ENCODE assay signal across 8 cellular contexts in the genomic region with DNA sequence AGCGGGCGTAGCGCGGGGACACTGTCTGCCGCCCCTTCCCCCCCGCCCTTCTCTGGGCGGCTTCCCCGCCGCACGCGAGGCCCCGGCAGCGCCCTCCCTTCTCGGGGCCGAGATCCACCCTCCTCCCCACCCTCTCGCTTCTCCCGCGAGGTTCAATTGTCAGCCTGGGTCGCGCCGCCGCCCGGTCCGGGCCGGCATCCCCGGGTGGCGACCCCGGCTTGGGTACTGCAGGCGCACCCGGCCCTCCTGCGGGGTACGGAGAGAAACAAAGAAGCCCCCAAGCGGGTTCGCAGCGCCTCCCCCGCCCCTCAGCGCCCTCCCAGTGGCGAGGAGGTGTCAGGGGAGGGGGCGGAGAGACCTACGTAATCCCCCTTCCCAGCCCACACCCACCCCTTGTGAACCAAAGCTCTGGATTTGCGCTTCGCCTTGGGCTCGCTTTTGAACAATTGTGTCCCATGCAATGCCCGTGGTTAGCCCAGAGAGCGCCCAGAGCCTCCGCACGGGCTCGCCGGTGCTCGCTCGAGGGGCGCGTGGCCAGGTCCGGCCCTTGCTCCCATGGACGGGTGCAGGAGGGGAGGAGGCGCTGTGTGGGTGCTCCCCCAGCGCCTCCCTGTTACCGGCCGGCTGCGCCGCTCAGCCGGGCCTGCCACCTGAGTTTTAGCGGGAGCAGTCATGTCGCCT. TPM values are rescaled to one million over a fixed set of nuclear protein-coding genes. Genes with fewer than 3 reads are reported as not detected.
DNase-seq lines count a peak whose midpoint lies in the region; ATAC-seq, FAIRE-seq and TF ChIP-seq lines count a peak whose summit lies in the region.

No MANE protein-coding gene starts in this region.

- H3K27ac Mint-ChIP-seq in CD8-positive, alpha-beta memory T cell: no peak overlapping the region

- POLR2A ChIA-PET in CD8-positive, alpha-beta memory T cell (lab: Charles Lee): no interaction called here
- POLR2A ChIA-PET in OCI-LY7 (lab: Charles Lee): no interaction called here

- H3K4me2 ChIP-seq in OCI-LY7 (ENCODE audit: low read length): no peak overlapping the region

- H3K4me3 ChIP-seq in GM08714 (ENCODE audit: low read length) (peak overlapping the region; percentile 24; the same call in 1 of the 2 replicates), SK-N-MC (peak overlapping the region; percentile 52; the same call in 1 of the 2 replicates), OCI-LY7 (ENCODE audit: low read depth, low read length, poor library complexity, severe bottlenecking) (no peak overlapping the region)
- no peak overlapping the region for H3K4me3 ChIP-seq in CD8-positive, alpha-beta memory T cell (ENCODE audit: low read length)

- H3K9me3 ChIP-seq in SK-N-MC (ENCODE audit: low read depth, low read length) (no peaks in the 10 kb centered on the region), OCI-LY7 (ENCODE audit: low read length) (no peaks in the 10 kb centered on the region; the same call in 1 of the 2 replicates)
- H3K9me3 ChIP-seq in CD8-positive, alpha-beta memory T cell (ENCODE audit: low read length): no peaks in the 10 kb centered on the region

- H3K9ac ChIP-seq in SK-N-MC (ENCODE audit: insufficient read length): no peak overlapping the region

- no peaks in the 10 kb centered on the region for H4K20me1 ChIP-seq in OCI-LY7 (ENCODE audit: insufficient read depth, low read length)

- H3K27me3 ChIP-seq in CD8-positive, alpha-beta memory T cell (ENCODE audit: insufficient read depth, low read length, poor library complexity, severe bottlenecking): peaks cover 26% of the 10 kb centered on the region

- peaks cover 7 to 15% (median 10%) of the 10 kb centered on the region in 3 donors for H3K4me1 Mint-ChIP-seq in CD8-positive, alpha-beta memory T cell

- peaks cover 0 to 1% (median 0%) of the 10 kb centered on the region in 5 donors for H3K9me3 Mint-ChIP-seq in CD8-positive, alpha-beta memory T cell

- H3K9me2 ChIP-seq in OCI-LY7 (ENCODE audit: insufficient read depth, low read length): no peaks in the 10 kb centered on the region

- DNase-seq in SK-N-MC (ENCODE audit: low read depth, low spot score): no peak
- peak; percentile 36 to 47 for DNase-seq in frontal cortex (ENCODE audit: low spot score in 2 of 2)
- DNase-seq in retina: peak; percentile 91
- no peak for DNase-seq in CD8-positive, alpha-beta memory T cell
- DNase-seq in OCI-LY7 (ENCODE audit: low spot score): no peak
- no peak for DNase-seq in stimulated activated CD4-positive, alpha-beta T cell treated with anti-CD3 and anti-CD28 coated beads, Interleukin-15, amount 100 ng/mL, for 24 hours

- H3K4me3 Mint-ChIP-seq in CD8-positive, alpha-beta memory T cell: no peak overlapping the region

- H3K36me3 ChIP-seq in SK-N-MC (ENCODE audit: insufficient read depth, low read length) (no peaks in the 10 kb centered on the region), OCI-LY7 (ENCODE audit: insufficient read depth, low read length) (no peaks in the 10 kb centered on the region)
- no peaks in the 10 kb centered on the region for H3K36me3 ChIP-seq in CD8-positive, alpha-beta memory T cell (ENCODE audit: insufficient read depth, low read length)

- H3K36me3 Mint-ChIP-seq in CD8-positive, alpha-beta memory T cell: no peaks in the 10 kb centered on the region

- H3K79me2 ChIP-seq in OCI-LY7 (ENCODE audit: insufficient read depth, low read depth, low read length): no peaks in the 10 kb centered on the region

- no peak overlapping the region for H2AFZ ChIP-seq in OCI-LY7 (ENCODE audit: low read length)

- ATAC-seq in GM19351 (IDR thresholded peaks at IDR 0.05; ENCODE audit: unreplicated experiment): no peak

- no TSS peak for BruUV-seq in OCI-LY7 (replicated peaks; lab: Mats Ljungman, UMichigan)

- intact Hi-C loops in OCI-LY7 (cut with micrococcal nuclease; ENCODE audit: unreplicated experiment): no loop called here

- H3K27ac ChIP-seq in SK-N-MC (no peak overlapping the region), OCI-LY7 (ENCODE audit: low read depth, low read length, poor library complexity, severe bottlenecking) (no peak overlapping the region)
- H3K27ac ChIP-seq in CD8-positive, alpha-beta memory T cell (ENCODE audit: low read depth, low read length): no peak overlapping the region

- H3K27me3 Mint-ChIP-seq in CD8-positive, alpha-beta memory T cell: peaks cover 52 to 79% of the 10 kb centered on the region in 2 donors

- CTCF ChIA-PET in CD8-positive, alpha-beta memory T cell (lab: Charles Lee): no interaction called here
- CTCF ChIA-PET in OCI-LY7 (lab: Charles Lee; ENCODE audit: unreplicated experiment): no interaction called here

- no peaks in the 10 kb centered on the region for H3K4me1 ChIP-seq in CD8-positive, alpha-beta memory T cell (ENCODE audit: insufficient read depth, low read length)
- H3K4me1 ChIP-seq in OCI-LY7 (ENCODE audit: insufficient read depth, low read length, poor library complexity, severe bottlenecking): peaks cover 80% of the 10 kb centered on the region

- no peak for FAIRE-seq in frontal cortex (lab: Jason Lieb, UNC)

- TF ChIP-seq CTCF in OCI-LY7 (conservative IDR thresholded peaks at IDR 0.05; ENCODE audit: low read length): no peak

RNA-seq across cellular contexts. Expression of gene HECW1, which starts 0.6 kb away (rescaled TPM):
- total RNA-seq in frontal cortex (41.6 TPM), OCI-LY7 (2022) (1.9 and 2.0 TPM in 2 replicates)
- total RNA-seq in CD8-positive, alpha-beta memory T cell: not detected
- not detected for polyA plus RNA-seq in CD8-positive, alpha-beta memory T cell
- 2.0 TPM in 2 replicates for total RNA-seq in OCI-LY7 (2014; rRNA removed; shearing (Covaris generic))

Comparison
In these comparisons a context has a peak if more than half of its experiments do, and no peak if none do; other contexts are left out.
1. H3K4me3 ChIP-seq: peak in GM08714 (single experiment) and SK-N-MC (single experiment); none in CD8-positive, alpha-beta memory T cell (single experiment) and OCI-LY7 (single experiment).
2. DNase-seq: peak in frontal cortex (2 of 2) and retina (single experiment); none in SK-N-MC (single experiment), CD8-positive, alpha-beta memory T cell (0 of 5), OCI-LY7 (single experiment) and stimulated activated CD4-positive, alpha-beta T cell treated with anti-CD3 and anti-CD28 coated beads, Interleukin-15, amount 100 ng/mL, for 24 hours (single experiment).
3. RNA of gene HECW1, which starts 0.6 kb away (total RNA-seq): 41.6 TPM in frontal cortex (single experiment); 1.9 to 2.0 TPM in OCI-LY7 and not detected in CD8-positive, alpha-beta memory T cell; every median in the first group is over 10 times any median in the second.